1 cellular context compared by ENCODE assay signal in the genomic region with DNA sequence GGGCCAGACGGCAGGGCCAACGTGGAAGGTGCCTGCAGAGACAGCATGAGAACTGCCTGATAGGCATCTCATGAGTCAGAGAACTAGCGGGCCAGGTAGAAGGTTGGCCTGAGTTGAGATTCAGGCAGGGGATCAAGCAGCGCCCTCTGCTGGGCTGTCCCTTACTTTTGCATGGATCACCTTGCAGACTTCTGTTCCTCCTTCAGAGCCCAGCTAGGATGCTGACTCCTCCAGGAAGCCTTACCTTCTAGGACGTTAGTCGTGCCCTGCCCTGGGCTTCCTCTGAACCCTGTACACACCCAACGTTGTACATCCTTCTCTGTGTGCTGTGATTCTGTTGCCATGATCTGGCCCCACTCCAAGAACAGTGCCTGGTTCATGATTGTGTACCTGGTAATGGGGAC.
TF ChIP-seq lines count a peak whose summit lies in the region.

No MANE protein-coding gene starts in this region.

TF ChIP-seq in K562, 482 proteins besides CTCF, POLR2A, EP300 and RAD21 (continued from another document):
- TF ChIP-seq, protein P1, sequence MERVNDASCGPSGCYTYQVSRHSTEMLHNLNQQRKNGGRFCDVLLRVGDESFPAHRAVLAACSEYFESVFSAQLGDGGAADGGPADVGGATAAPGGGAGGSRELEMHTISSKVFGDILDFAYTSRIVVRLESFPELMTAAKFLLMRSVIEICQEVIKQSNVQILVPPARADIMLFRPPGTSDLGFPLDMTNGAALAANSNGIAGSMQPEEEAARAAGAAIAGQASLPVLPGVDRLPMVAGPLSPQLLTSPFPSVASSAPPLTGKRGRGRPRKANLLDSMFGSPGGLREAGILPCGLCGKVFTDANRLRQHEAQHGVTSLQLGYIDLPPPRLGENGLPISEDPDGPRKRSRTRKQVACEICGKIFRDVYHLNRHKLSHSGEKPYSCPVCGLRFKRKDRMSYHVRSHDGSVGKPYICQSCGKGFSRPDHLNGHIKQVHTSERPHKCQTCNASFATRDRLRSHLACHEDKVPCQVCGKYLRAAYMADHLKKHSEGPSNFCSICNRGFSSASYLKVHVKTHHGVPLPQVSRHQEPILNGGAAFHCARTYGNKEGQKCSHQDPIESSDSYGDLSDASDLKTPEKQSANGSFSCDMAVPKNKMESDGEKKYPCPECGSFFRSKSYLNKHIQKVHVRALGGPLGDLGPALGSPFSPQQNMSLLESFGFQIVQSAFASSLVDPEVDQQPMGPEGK (CRISPR knock-in tag; IDR thresholded peaks at IDR 0.05; ENCODE audit: borderline replicate concordance) = no peak
- TF ChIP-seq RFX1 (IDR thresholded peaks at IDR 0.05) = no peak
- TF ChIP-seq, protein P2, sequence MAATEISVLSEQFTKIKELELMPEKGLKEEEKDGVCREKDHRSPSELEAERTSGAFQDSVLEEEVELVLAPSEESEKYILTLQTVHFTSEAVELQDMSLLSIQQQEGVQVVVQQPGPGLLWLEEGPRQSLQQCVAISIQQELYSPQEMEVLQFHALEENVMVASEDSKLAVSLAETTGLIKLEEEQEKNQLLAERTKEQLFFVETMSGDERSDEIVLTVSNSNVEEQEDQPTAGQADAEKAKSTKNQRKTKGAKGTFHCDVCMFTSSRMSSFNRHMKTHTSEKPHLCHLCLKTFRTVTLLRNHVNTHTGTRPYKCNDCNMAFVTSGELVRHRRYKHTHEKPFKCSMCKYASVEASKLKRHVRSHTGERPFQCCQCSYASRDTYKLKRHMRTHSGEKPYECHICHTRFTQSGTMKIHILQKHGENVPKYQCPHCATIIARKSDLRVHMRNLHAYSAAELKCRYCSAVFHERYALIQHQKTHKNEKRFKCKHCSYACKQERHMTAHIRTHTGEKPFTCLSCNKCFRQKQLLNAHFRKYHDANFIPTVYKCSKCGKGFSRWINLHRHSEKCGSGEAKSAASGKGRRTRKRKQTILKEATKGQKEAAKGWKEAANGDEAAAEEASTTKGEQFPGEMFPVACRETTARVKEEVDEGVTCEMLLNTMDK (IDR thresholded peaks at IDR 0.05; ENCODE audit: borderline replicate concordance, insufficient read depth, low read depth, low read length, poor library complexity, severe bottlenecking) = peak; percentile 37
- peak; percentile 76 for TF ChIP-seq JUND (IDR thresholded peaks at IDR 0.05; ENCODE audit: borderline replicate concordance, low read depth, low read length)
- TF ChIP-seq JUND (tag; IDR thresholded peaks at IDR 0.05; ENCODE audit: borderline replicate concordance, low read depth, low read length) = peak; percentile 80; the same call in 2 of the 3 replicates
- TF ChIP-seq, protein P3, sequence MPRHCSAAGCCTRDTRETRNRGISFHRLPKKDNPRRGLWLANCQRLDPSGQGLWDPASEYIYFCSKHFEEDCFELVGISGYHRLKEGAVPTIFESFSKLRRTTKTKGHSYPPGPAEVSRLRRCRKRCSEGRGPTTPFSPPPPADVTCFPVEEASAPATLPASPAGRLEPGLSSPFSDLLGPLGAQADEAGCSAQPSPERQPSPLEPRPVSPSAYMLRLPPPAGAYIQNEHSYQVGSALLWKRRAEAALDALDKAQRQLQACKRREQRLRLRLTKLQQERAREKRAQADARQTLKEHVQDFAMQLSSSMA (CRISPR knock-in tag; IDR thresholded peaks at IDR 0.05) = no peak
- no peak for TF ChIP-seq ZNF197 (CRISPR knock-in tag; IDR thresholded peaks at IDR 0.05; ENCODE audit: low read depth)
- TF ChIP-seq FOSL1 (tag; conservative IDR thresholded peaks at IDR 0.05) = peak; percentile 22; the same call in 1 of the 2 replicates
- TF ChIP-seq ARID1B (IDR thresholded peaks at IDR 0.05) = no peak
- peak; percentile 45; the same call in 1 of the 2 replicates for TF ChIP-seq CTBP1 (IDR thresholded peaks at IDR 0.05; ENCODE audit: borderline replicate concordance)
- no peak for TF ChIP-seq CBX1 (IDR thresholded peaks at IDR 0.05; ENCODE audit: low read depth)
- TF ChIP-seq, protein P4, sequence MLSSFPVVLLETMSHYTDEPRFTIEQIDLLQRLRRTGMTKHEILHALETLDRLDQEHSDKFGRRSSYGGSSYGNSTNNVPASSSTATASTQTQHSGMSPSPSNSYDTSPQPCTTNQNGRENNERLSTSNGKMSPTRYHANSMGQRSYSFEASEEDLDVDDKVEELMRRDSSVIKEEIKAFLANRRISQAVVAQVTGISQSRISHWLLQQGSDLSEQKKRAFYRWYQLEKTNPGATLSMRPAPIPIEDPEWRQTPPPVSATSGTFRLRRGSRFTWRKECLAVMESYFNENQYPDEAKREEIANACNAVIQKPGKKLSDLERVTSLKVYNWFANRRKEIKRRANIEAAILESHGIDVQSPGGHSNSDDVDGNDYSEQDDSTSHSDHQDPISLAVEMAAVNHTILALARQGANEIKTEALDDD (IDR thresholded peaks at IDR 0.05) = peak; percentile 80; the same call in 1 of the 2 replicates
- TF ChIP-seq ZNF586 (CRISPR knock-in tag; conservative IDR thresholded peaks at IDR 0.05) = no peak
- TF ChIP-seq, protein P5, sequence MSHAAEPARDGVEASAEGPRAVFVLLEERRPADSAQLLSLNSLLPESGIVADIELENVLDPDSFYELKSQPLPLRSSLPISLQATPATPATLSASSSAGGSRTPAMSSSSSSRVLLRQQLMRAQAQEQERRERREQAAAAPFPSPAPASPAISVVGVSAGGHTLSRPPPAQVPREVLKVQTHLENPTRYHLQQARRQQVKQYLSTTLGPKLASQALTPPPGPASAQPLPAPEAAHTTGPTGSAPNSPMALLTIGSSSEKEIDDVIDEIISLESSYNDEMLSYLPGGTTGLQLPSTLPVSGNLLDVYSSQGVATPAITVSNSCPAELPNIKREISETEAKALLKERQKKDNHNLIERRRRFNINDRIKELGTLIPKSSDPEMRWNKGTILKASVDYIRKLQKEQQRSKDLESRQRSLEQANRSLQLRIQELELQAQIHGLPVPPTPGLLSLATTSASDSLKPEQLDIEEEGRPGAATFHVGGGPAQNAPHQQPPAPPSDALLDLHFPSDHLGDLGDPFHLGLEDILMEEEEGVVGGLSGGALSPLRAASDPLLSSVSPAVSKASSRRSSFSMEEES (CRISPR knock-in tag; IDR thresholded peaks at IDR 0.05) = no peak
- no peak for TF ChIP-seq CCAR2 (IDR thresholded peaks at IDR 0.05; ENCODE audit: low read depth, low read length)
- no peak for TF ChIP-seq MYNN (IDR thresholded peaks at IDR 0.05)
- no peak for TF ChIP-seq MYNN (CRISPR knock-in tag; IDR thresholded peaks at IDR 0.05)
- no peak for TF ChIP-seq EGR1 (conservative IDR thresholded peaks at IDR 0.05)
- TF ChIP-seq, protein P6, sequence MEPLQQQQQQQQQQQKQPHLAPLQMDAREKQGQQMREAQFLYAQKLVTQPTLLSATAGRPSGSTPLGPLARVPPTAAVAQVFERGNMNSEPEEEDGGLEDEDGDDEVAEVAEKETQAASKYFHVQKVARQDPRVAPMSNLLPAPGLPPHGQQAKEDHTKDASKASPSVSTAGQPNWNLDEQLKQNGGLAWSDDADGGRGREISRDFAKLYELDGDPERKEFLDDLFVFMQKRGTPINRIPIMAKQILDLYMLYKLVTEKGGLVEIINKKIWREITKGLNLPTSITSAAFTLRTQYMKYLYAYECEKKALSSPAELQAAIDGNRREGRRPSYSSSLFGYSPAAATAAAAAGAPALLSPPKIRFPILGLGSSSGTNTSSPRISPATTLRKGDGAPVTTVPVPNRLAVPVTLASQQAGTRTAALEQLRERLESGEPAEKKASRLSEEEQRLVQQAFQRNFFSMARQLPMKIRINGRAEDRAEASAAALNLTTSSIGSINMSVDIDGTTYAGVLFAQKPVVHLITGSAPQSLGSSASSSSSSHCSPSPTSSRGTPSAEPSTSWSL (CRISPR knock-in tag; IDR thresholded peaks at IDR 0.05; ENCODE audit: borderline replicate concordance) = no peak
- TF ChIP-seq, protein P7, sequence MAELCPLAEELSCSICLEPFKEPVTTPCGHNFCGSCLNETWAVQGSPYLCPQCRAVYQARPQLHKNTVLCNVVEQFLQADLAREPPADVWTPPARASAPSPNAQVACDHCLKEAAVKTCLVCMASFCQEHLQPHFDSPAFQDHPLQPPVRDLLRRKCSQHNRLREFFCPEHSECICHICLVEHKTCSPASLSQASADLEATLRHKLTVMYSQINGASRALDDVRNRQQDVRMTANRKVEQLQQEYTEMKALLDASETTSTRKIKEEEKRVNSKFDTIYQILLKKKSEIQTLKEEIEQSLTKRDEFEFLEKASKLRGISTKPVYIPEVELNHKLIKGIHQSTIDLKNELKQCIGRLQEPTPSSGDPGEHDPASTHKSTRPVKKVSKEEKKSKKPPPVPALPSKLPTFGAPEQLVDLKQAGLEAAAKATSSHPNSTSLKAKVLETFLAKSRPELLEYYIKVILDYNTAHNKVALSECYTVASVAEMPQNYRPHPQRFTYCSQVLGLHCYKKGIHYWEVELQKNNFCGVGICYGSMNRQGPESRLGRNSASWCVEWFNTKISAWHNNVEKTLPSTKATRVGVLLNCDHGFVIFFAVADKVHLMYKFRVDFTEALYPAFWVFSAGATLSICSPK (IDR thresholded peaks at IDR 0.05; ENCODE audit: borderline replicate concordance) = no peak
- TF ChIP-seq MTA1 (IDR thresholded peaks at IDR 0.05; ENCODE audit: borderline replicate concordance) = no peak
- no peak for TF ChIP-seq CHD1 (IDR thresholded peaks at IDR 0.05; ENCODE audit: low read length)
- no peak for TF ChIP-seq KLF1 (tag; IDR thresholded peaks at IDR 0.05)
- TF ChIP-seq, protein P8, sequence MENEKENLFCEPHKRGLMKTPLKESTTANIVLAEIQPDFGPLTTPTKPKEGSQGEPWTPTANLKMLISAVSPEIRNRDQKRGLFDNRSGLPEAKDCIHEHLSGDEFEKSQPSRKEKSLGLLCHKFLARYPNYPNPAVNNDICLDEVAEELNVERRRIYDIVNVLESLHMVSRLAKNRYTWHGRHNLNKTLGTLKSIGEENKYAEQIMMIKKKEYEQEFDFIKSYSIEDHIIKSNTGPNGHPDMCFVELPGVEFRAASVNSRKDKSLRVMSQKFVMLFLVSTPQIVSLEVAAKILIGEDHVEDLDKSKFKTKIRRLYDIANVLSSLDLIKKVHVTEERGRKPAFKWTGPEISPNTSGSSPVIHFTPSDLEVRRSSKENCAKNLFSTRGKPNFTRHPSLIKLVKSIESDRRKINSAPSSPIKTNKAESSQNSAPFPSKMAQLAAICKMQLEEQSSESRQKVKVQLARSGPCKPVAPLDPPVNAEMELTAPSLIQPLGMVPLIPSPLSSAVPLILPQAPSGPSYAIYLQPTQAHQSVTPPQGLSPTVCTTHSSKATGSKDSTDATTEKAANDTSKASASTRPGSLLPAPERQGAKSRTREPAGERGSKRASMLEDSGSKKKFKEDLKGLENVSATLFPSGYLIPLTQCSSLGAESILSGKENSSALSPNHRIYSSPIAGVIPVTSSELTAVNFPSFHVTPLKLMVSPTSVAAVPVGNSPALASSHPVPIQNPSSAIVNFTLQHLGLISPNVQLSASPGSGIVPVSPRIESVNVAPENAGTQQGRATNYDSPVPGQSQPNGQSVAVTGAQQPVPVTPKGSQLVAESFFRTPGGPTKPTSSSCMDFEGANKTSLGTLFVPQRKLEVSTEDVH (IDR thresholded peaks at IDR 0.05; ENCODE audit: low read depth, partially characterized antibody) = no peak
- TF ChIP-seq, protein P9, sequence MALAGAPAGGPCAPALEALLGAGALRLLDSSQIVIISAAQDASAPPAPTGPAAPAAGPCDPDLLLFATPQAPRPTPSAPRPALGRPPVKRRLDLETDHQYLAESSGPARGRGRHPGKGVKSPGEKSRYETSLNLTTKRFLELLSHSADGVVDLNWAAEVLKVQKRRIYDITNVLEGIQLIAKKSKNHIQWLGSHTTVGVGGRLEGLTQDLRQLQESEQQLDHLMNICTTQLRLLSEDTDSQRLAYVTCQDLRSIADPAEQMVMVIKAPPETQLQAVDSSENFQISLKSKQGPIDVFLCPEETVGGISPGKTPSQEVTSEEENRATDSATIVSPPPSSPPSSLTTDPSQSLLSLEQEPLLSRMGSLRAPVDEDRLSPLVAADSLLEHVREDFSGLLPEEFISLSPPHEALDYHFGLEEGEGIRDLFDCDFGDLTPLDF (CRISPR knock-in tag; IDR thresholded peaks at IDR 0.05) = no peak
- TF ChIP-seq NFIC (IDR thresholded peaks at IDR 0.05) = peak; percentile 53
- TF ChIP-seq ZNF3 (CRISPR knock-in tag; IDR thresholded peaks at IDR 0.05) = no peak
- no peak for TF ChIP-seq HLTF (IDR thresholded peaks at IDR 0.05)
- 0 out of 4 replicates have a peak, but pooled peaks of 1 of the 2 experiments have one; percentile 27 for TF ChIP-seq RCOR1 (IDR thresholded peaks at IDR 0.05; ENCODE audit: borderline replicate concordance in 1 of 2, low read depth in 2 of 2, low read length in 2 of 2)
- no peak for TF ChIP-seq SPI1 (IDR thresholded peaks at IDR 0.05; ENCODE audit: borderline replicate concordance, low read depth, low read length)
TF ChIP-seq in K562: peak in this region for 8.
